In genomic region chr7:4882742-4883351, GRCh38 we compare ENCODE assay signal across 9 cellular contexts. TPM values are rescaled to one million over a fixed set of nuclear protein-coding genes. Genes with fewer than 3 reads are reported as not detected.
DNase-seq lines count a peak whose midpoint lies in the region; ATAC-seq and TF ChIP-seq lines count a peak whose summit lies in the region.
"Had no signal": no experiment of that assay in that cellular context is flagged by ENCODE, and none has a peak within 500 bp of the region (broad histone marks: within the 10 kb centered on the region; RNA-seq: fewer than 3 reads in every experiment).

No MANE protein-coding gene starts in this region.

- no peak overlapping the region for H2BK5ac ChIP-seq in trophoblast cell (ENCODE audit: low read depth, low read length, poor library complexity)

- peaks cover 12% of the 10 kb centered on the region; the same call in 1 of the 3 replicates for H3K4me1 Mint-ChIP-seq in GM23338

- H4K12ac ChIP-seq in trophoblast cell (ENCODE audit: low read depth, low read length) = no peak overlapping the region

- ATAC-seq in GM23338 (peak; percentile 47), HG03571 (IDR thresholded peaks at IDR 0.05; ENCODE audit: unreplicated experiment) (no peak), GM21825 (IDR thresholded peaks at IDR 0.05; ENCODE audit: unreplicated experiment) (no peak)

- TF ChIP-seq CTCF in GM23338 (conservative IDR thresholded peaks at IDR 0.05; ENCODE audit: low read depth in 2 of 2) = no peak
- no peak for TF ChIP-seq CTCF in esophagus muscularis mucosa (IDR thresholded peaks at IDR 0.05)

- peak overlapping the region; percentile 78 for H3K4me3 Mint-ChIP-seq in GM23338

- H3K18ac ChIP-seq in trophoblast cell (ENCODE audit: low read length) = no peak overlapping the region

- peak overlapping the region; percentile 100 for H3K4me2 ChIP-seq in GM23338
- H3K4me2 ChIP-seq in trophoblast cell (ENCODE audit: low read length) = peak overlapping the region; percentile 82

- H3K27me3 ChIP-seq in GM23338 (ENCODE audit: insufficient read depth) = peaks cover 14% of the 10 kb centered on the region; the same call in 1 of the 2 replicates
- peaks cover 51% of the 10 kb centered on the region for H3K27me3 ChIP-seq in SJSA1 (replicated peaks)
- H3K27me3 ChIP-seq in esophagus muscularis mucosa = peaks cover 0 to 19% (median 0%) of the 10 kb centered on the region in 4 donors
- peaks cover 5% of the 10 kb centered on the region for H3K27me3 ChIP-seq in trophoblast cell (ENCODE audit: insufficient read depth, low read length)

- WGBS in esophagus muscularis mucosa = under 1% methylated on average over 15 of the region's 43 CpGs
- no CpG with 5 or more reads among the region's 43 CpGs for WGBS in trophoblast cell (ENCODE audit: extremely low coverage, insufficient coverage, insufficient read length)

- no peaks in the 10 kb centered on the region for H3K79me2 ChIP-seq in GM23338 (replicated peaks; ENCODE audit: insufficient read depth)
- peaks cover 2% of the 10 kb centered on the region for H3K79me2 ChIP-seq in trophoblast cell (ENCODE audit: control insufficient read depth, insufficient read depth, low read length, poor library complexity)

- no peaks in the 10 kb centered on the region for H3K79me1 ChIP-seq in trophoblast cell (ENCODE audit: low read length)

- H3K9me2 ChIP-seq in GM23338 (ENCODE audit: insufficient read depth) = no peaks in the 10 kb centered on the region

- H3K27ac ChIP-seq in GM23338 (ENCODE audit: low read depth) (no peak overlapping the region), SJSA1 (no peak overlapping the region), esophagus muscularis mucosa (replicated peaks in 1 of 4) (peak overlapping the region; percentile 74 to 83 (median 77)), trophoblast cell (ENCODE audit: low read depth, low read length) (no peak overlapping the region)
- H3K27ac ChIP-seq: neutrophil had no signal

- DNase-seq in GM23338 (ENCODE audit: low spot score) = peak; percentile 43
- peak in 1 of 2 experiments; percentile 11 for DNase-seq in SJSA1 (ENCODE audit: low read depth in 1 of 2, low spot score in 2 of 2)
- DNase-seq in esophagus muscularis mucosa (ENCODE audit: extremely low spot score) = no peak
- no peak for DNase-seq in trophoblast cell
- DNase-seq in NCI-H1694 treated with DMSO at 0.1 percent for 48 hours (lab: John Stamatoyannopoulos, UW) = no peak
- no peak for DNase-seq in stimulated activated naive CD4-positive, alpha-beta T cell (lab: John Stamatoyannopoulos, UW)

- H3K9me3 ChIP-seq in SJSA1 (replicated peaks) (peaks cover 3% of the 10 kb centered on the region; the same call in 1 of the 2 replicates), esophagus muscularis mucosa (no peaks in the 10 kb centered on the region), trophoblast cell (ENCODE audit: insufficient read depth, low read depth, low read length) (peaks cover 3% of the 10 kb centered on the region)
- H3K9me3 ChIP-seq: neutrophil had no signal

- no peak overlapping the region for H3K27ac Mint-ChIP-seq in GM23338

- H4K91ac ChIP-seq in trophoblast cell (ENCODE audit: low read depth, low read length) = no peak overlapping the region

- H3K4me3 ChIP-seq in GM23338 (peak overlapping the region; percentile 92), SJSA1 (peak overlapping the region; percentile 35), esophagus muscularis mucosa (peak overlapping the region; percentile 64 to 79 (median 72)), trophoblast cell (ENCODE audit: low read depth, low read length) (peak overlapping the region; percentile 64)

- H2AK5ac ChIP-seq in trophoblast cell (ENCODE audit: low read length) = no peak overlapping the region

- no peaks in the 10 kb centered on the region for H3F3A ChIP-seq in GM23338 (replicated peaks; ENCODE audit: low read depth)

- H3K4ac ChIP-seq in trophoblast cell (ENCODE audit: low read depth, low read length) = no peak overlapping the region

- H4K20me1 ChIP-seq in GM23338 (replicated peaks; ENCODE audit: insufficient read depth) = no peaks in the 10 kb centered on the region

- intact Hi-C loops in esophagus muscularis mucosa (cut with DNase I) = loop anchor here (5.0 kb wide), 2 partner anchors 36 to 51 kb away; no protein-coding TSS in a partner anchor

- H3K36me3 Mint-ChIP-seq in GM23338 (ENCODE audit: low read depth) = no peaks in the 10 kb centered on the region

- H2BK120ac ChIP-seq in trophoblast cell (ENCODE audit: insufficient read depth, low read length, poor library complexity) = peak overlapping the region; percentile 12

- peaks cover 2% of the 10 kb centered on the region; the same call in 2 of the 3 replicates for H3K9me3 Mint-ChIP-seq in GM23338

- no peak overlapping the region for H3K23ac ChIP-seq in trophoblast cell (ENCODE audit: low read length)

- H3K36me3 ChIP-seq in GM23338 (ENCODE audit: insufficient read depth) = no peaks in the 10 kb centered on the region
- H3K36me3 ChIP-seq in SJSA1 = no peaks in the 10 kb centered on the region
- H3K36me3 ChIP-seq in esophagus muscularis mucosa = peaks cover 0 to 2% (median 2%) of the 10 kb centered on the region in 4 donors
- H3K36me3 ChIP-seq in trophoblast cell (ENCODE audit: control insufficient read depth in 1 of 2, insufficient read depth in 2 of 2, low read length in 2 of 2) = no peaks in the 10 kb centered on the region
- H3K36me3 ChIP-seq: neutrophil had no signal

- peaks cover 9% of the 10 kb centered on the region; the same call in 1 of the 2 replicates for H3K4me1 ChIP-seq in GM23338 (ENCODE audit: insufficient read depth)
- peaks cover 10% of the 10 kb centered on the region for H3K4me1 ChIP-seq in SJSA1 (replicated peaks)
- peaks cover 10 to 46% (median 35%) of the 10 kb centered on the region in 4 donors for H3K4me1 ChIP-seq in esophagus muscularis mucosa
- H3K4me1 ChIP-seq in trophoblast cell (ENCODE audit: control insufficient read depth in 1 of 2, insufficient read depth in 2 of 2, low read length in 2 of 2) = peaks cover 9 to 13% of the 10 kb centered on the region in 2 experiments

- H3K27me3 Mint-ChIP-seq in GM23338 (ENCODE audit: insufficient read depth, low read depth, poor library complexity) = peaks cover 13% of the 10 kb centered on the region

- H2AFZ ChIP-seq in GM23338 (peak overlapping the region; percentile 95), trophoblast cell (ENCODE audit: insufficient read depth, low read length, poor library complexity) (peak overlapping the region; percentile 39)

- no peak overlapping the region for H3K14ac ChIP-seq in trophoblast cell (ENCODE audit: low read length)

- TF ChIP-seq POLR2A in esophagus muscularis mucosa (IDR thresholded peaks at IDR 0.05; ENCODE audit: low read depth) = no peak

- H2BK12ac ChIP-seq in trophoblast cell (ENCODE audit: low read length) = no peak overlapping the region

- no peak overlapping the region for H4K8ac ChIP-seq in trophoblast cell (ENCODE audit: low read depth, low read length)

- no peak for TF ChIP-seq EP300 in esophagus muscularis mucosa (IDR thresholded peaks at IDR 0.05)

- no peak overlapping the region for H3K9ac ChIP-seq in trophoblast cell (ENCODE audit: low read length)

TF ChIP-seq in GM23338, 12 proteins besides CTCF, POLR2A, EP300 and RAD21 (continues in another document):
- TF ChIP-seq EZH2 (IDR thresholded peaks at IDR 0.05; ENCODE audit: low read depth, unreplicated experiment) = no peak
- no peak for TF ChIP-seq POLR2AphosphoS5 (IDR thresholded peaks at IDR 0.05; ENCODE audit: low read depth)
- no peak for TF ChIP-seq NANOG (IDR thresholded peaks at IDR 0.05; ENCODE audit: borderline replicate concordance)

RNA-seq across cellular contexts. Expression of gene RADIL, which starts 0.7 kb away (rescaled TPM):
- 7.8 and 9.8 TPM in 2 replicates for total RNA-seq in GM23338 (2014; rRNA removed; shearing (Covaris generic))
- 4.3 and 4.8 TPM in 2 replicates for polyA plus RNA-seq in GM23338 (2016; fragmentation: Nextera tagmentation; extraction: Ambion mirVana)
- total RNA-seq in SJSA1 (2014; rRNA removed; shearing (Covaris generic)) = 0.24 TPM in 1 of 2 replicates, not detected in the other
- 10 to 100 TPM in 3 of 4 donors, 1 to 10 TPM in 1; 6.5 to 12.9 (median 12.1) TPM for total RNA-seq in esophagus muscularis mucosa
- polyA plus RNA-seq in trophoblast cell (2013) = 0.29 and 0.36 TPM in 2 replicates

RNA-seq across cellular contexts. Expression of gene PAPOLB, which starts 21.0 kb away (rescaled TPM):
- total RNA-seq in GM23338 (2014; rRNA removed; shearing (Covaris generic)) = 0.27 and 0.42 TPM in 2 replicates
- polyA plus RNA-seq in GM23338 (2016; fragmentation: Nextera tagmentation; extraction: Ambion mirVana) = 0.07 and 0.08 TPM in 2 replicates
- not detected in 2 replicates for total RNA-seq in SJSA1 (2014; rRNA removed; shearing (Covaris generic))
- under 1 TPM; 0.17 to 0.46 (median 0.37) TPM for total RNA-seq in esophagus muscularis mucosa
- polyA plus RNA-seq in trophoblast cell (2013) = not detected in 2 replicates

Comparison
In these comparisons a context has a peak if more than half of its experiments do, and no peak if none do; other contexts are left out.
1. H3K27ac ChIP-seq: peak in esophagus muscularis mucosa (4 of 4); none in GM23338 (single experiment), SJSA1 (single experiment) and trophoblast cell (single experiment).
2. H3K4me3 ChIP-seq: peak in every context shown above with its lines; median percentile 92 in GM23338; 72 in esophagus muscularis mucosa; 64 in trophoblast cell; 35 in SJSA1.